Comparison of ENCODE assay signal across 31 cellular contexts in the genomic region with DNA sequence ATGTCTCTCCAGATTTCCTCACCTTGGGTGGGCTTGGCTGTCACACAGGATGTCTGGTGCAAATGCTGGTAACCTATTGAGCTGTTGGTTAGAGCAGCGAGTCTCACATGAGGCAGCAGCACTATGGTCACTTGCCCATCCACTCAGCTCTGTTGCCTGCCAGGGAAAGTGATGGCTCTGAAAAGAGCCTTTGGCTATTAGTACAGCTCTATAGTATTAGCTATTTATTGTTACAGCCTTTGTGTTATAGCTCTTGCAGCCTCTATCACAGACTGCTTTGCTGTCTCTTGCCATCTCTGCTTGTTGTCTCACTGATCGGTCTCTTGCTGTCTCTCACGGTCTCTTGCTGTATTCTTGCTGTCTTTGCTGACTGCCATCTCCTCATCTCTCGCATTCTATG.
"Had no signal": no experiment of that assay in that cellular context is flagged by ENCODE, and none has a peak within 500 bp of the region (broad histone marks: within the 10 kb centered on the region; RNA-seq: fewer than 3 reads in every experiment).

No MANE protein-coding gene starts in this region.

- DNase-seq: activated CD4-positive, alpha-beta T cell treated with anti-CD3 and anti-CD28 coated beads for 36 hours; activated CD4-positive, alpha-beta T cell treated with anti-CD3 and anti-CD28 coated beads, Interleukin-2, amount 10 ng/mL, durations not matched to agents 7 days and 5 days; activated CD4-positive, alpha-beta T cell treated with anti-CD3 and anti-CD28 coated beads, Interleukin-2, amount 50 U/mL, for 4 hours; activated CD4-positive, CD25-positive, alpha-beta regulatory T cell; activated CD4-positive, CD25-positive, alpha-beta regulatory T cell treated with anti-CD3 and anti-CD28 coated beads, Interleukin-2, amount 50 U/mL, for 72 hours; activated CD8-positive, alpha-beta memory T cell treated with anti-CD3 and anti-CD28 coated beads for 24 hours; activated CD8-positive, alpha-beta T cell treated with anti-CD3 and anti-CD28 coated beads for 36 hours; activated effector memory CD4-positive, alpha-beta T cell treated with anti-CD3 and anti-CD28 coated beads, Interleukin-2, amount 50 U/mL, for 16 hours; activated naive CD4-positive, alpha-beta T cell treated with anti-CD3 and anti-CD28 coated beads for 36 hours; activated naive CD8-positive, alpha-beta T cell treated with anti-CD3 and anti-CD28 coated beads for 36 hours; activated naive CD8-positive, alpha-beta T cell treated with anti-CD3 and anti-CD28 coated beads, Interleukin-2, amount 50 U/mL, for 24 hours; activated T-cell treated with anti-CD3 and anti-CD28 coated beads, Interleukin-2, amount 50 U/mL, for 48 hours; adrenal gland; amygdala; aorta; body of pancreas; caudate nucleus; cortex of kidney; dermis blood vessel endothelial cell; effector CD4-positive, alpha-beta T cell; effector memory CD8-positive, alpha-beta T cell; erythroblast; esophagus squamous epithelium; foreskin melanocyte; heart right ventricle; T1000 had no signal

- ATAC-seq: activated CD4-positive, alpha-beta T cell treated with anti-CD3 and anti-CD28 coated beads for 36 hours; activated CD8-positive, alpha-beta T cell treated with anti-CD3 and anti-CD28 coated beads for 36 hours; activated naive CD8-positive, alpha-beta T cell treated with anti-CD3 and anti-CD28 coated beads, Interleukin-2, amount 50 U/mL, for 24 hours; body of pancreas; effector memory CD8-positive, alpha-beta T cell; gastroesophageal sphincter; heart right ventricle had no signal

- H3K4me1 Mint-ChIP-seq: activated CD4-positive, alpha-beta T cell treated with anti-CD3 and anti-CD28 coated beads for 36 hours; activated CD4-positive, alpha-beta T cell treated with anti-CD3 and anti-CD28 coated beads, Interleukin-2, amount 10 ng/mL, durations not matched to agents 7 days and 5 days; activated naive CD4-positive, alpha-beta T cell treated with anti-CD3 and anti-CD28 coated beads, Interleukin-2, amount 50 U/mL, for 24 hours; activated naive CD8-positive, alpha-beta T cell treated with anti-CD3 and anti-CD28 coated beads for 36 hours; activated naive CD8-positive, alpha-beta T cell treated with anti-CD3 and anti-CD28 coated beads, Interleukin-2, amount 50 U/mL, for 24 hours had no signal

- H3K9me3 Mint-ChIP-seq: activated CD4-positive, alpha-beta T cell treated with anti-CD3 and anti-CD28 coated beads, Interleukin-2, amount 10 ng/mL, durations not matched to agents 7 days and 5 days; activated CD8-positive, alpha-beta T cell treated with anti-CD3 and anti-CD28 coated beads for 36 hours; activated naive CD4-positive, alpha-beta T cell treated with anti-CD3 and anti-CD28 coated beads for 36 hours; activated naive CD4-positive, alpha-beta T cell treated with anti-CD3 and anti-CD28 coated beads, Interleukin-2, amount 50 U/mL, for 24 hours; activated naive CD8-positive, alpha-beta T cell treated with anti-CD3 and anti-CD28 coated beads for 36 hours; activated naive CD8-positive, alpha-beta T cell treated with anti-CD3 and anti-CD28 coated beads, Interleukin-2, amount 50 U/mL, for 24 hours; activated T-helper 1 cell treated with anti-CD3 and anti-CD28 coated beads, Interleukin-12 subunit alpha, Interleukin-12 subunit beta, Interleukin-2, Interleukin-4 antibody, amounts not matched to agents 30 ng/mL and 10 ng/mL and 1 ng/mL, durations not matched to agents 14 hours and 24 hours and 36 hours; activated T-helper 2 cell treated with anti-CD3 and anti-CD28 coated beads, Interferon-gamma antibody, Interleukin-2, Interleukin-4, amounts not matched to agents 10 μg/mL and 5 μg/mL and 100 μg/mL, durations not matched to agents 14 hours and 24 hours and 36 hours; effector memory CD8-positive, alpha-beta T cell; T-helper 1 cell treated with Interleukin-12 subunit alpha and Interleukin-12 subunit beta and Interleukin-4 antibody, amounts not matched to agents 30 μg/mL and 1 μg/mL, for 36 hours had no signal

- H3K27me3 Mint-ChIP-seq: activated naive CD8-positive, alpha-beta T cell treated with anti-CD3 and anti-CD28 coated beads for 36 hours; activated naive CD8-positive, alpha-beta T cell treated with anti-CD3 and anti-CD28 coated beads, Interleukin-2, amount 50 U/mL, for 24 hours had no signal

- H3K27ac Mint-ChIP-seq: activated CD4-positive, alpha-beta T cell treated with anti-CD3 and anti-CD28 coated beads for 36 hours; activated CD4-positive, alpha-beta T cell treated with anti-CD3 and anti-CD28 coated beads, Interleukin-2, amount 10 ng/mL, durations not matched to agents 7 days and 5 days; activated CD8-positive, alpha-beta T cell treated with anti-CD3 and anti-CD28 coated beads for 36 hours; activated naive CD4-positive, alpha-beta T cell treated with anti-CD3 and anti-CD28 coated beads for 36 hours; activated naive CD4-positive, alpha-beta T cell treated with anti-CD3 and anti-CD28 coated beads, Interleukin-2, amount 50 U/mL, for 24 hours; activated naive CD8-positive, alpha-beta T cell treated with anti-CD3 and anti-CD28 coated beads for 36 hours; activated naive CD8-positive, alpha-beta T cell treated with anti-CD3 and anti-CD28 coated beads, Interleukin-2, amount 50 U/mL, for 24 hours; activated T-helper 1 cell treated with anti-CD3 and anti-CD28 coated beads, Interleukin-12 subunit alpha, Interleukin-12 subunit beta, Interleukin-2, Interleukin-4 antibody, amounts not matched to agents 30 ng/mL and 10 ng/mL and 1 ng/mL, durations not matched to agents 14 hours and 24 hours and 36 hours; activated T-helper 2 cell treated with anti-CD3 and anti-CD28 coated beads, Interferon-gamma antibody, Interleukin-2, Interleukin-4, amounts not matched to agents 10 μg/mL and 5 μg/mL and 100 μg/mL, durations not matched to agents 14 hours and 24 hours and 36 hours; effector memory CD8-positive, alpha-beta T cell; T-helper 1 cell treated with Interleukin-12 subunit alpha and Interleukin-12 subunit beta and Interleukin-4 antibody, amounts not matched to agents 30 μg/mL and 1 μg/mL, for 36 hours had no signal

- H3K4me3 Mint-ChIP-seq: activated CD4-positive, alpha-beta T cell treated with anti-CD3 and anti-CD28 coated beads for 36 hours; activated CD4-positive, alpha-beta T cell treated with anti-CD3 and anti-CD28 coated beads, Interleukin-2, amount 10 ng/mL, durations not matched to agents 7 days and 5 days; activated CD8-positive, alpha-beta T cell treated with anti-CD3 and anti-CD28 coated beads for 36 hours; activated naive CD4-positive, alpha-beta T cell treated with anti-CD3 and anti-CD28 coated beads for 36 hours; activated naive CD4-positive, alpha-beta T cell treated with anti-CD3 and anti-CD28 coated beads, Interleukin-2, amount 50 U/mL, for 24 hours; activated naive CD8-positive, alpha-beta T cell treated with anti-CD3 and anti-CD28 coated beads for 36 hours; activated naive CD8-positive, alpha-beta T cell treated with anti-CD3 and anti-CD28 coated beads, Interleukin-2, amount 50 U/mL, for 24 hours; activated T-helper 1 cell treated with anti-CD3 and anti-CD28 coated beads, Interleukin-12 subunit alpha, Interleukin-12 subunit beta, Interleukin-2, Interleukin-4 antibody, amounts not matched to agents 30 ng/mL and 10 ng/mL and 1 ng/mL, durations not matched to agents 14 hours and 24 hours and 36 hours; effector memory CD8-positive, alpha-beta T cell; T-helper 1 cell treated with Interleukin-12 subunit alpha and Interleukin-12 subunit beta and Interleukin-4 antibody, amounts not matched to agents 30 μg/mL and 1 μg/mL, for 36 hours had no signal

- H3K36me3 Mint-ChIP-seq: activated naive CD4-positive, alpha-beta T cell treated with anti-CD3 and anti-CD28 coated beads, Interleukin-2, amount 50 U/mL, for 24 hours; activated naive CD8-positive, alpha-beta T cell treated with anti-CD3 and anti-CD28 coated beads for 36 hours had no signal
